In genomic region chr2:27471961-27472360, GRCh38 we compare ENCODE assay signal across 1 cellular context.
TF ChIP-seq lines count a peak whose summit lies in the region.

No MANE protein-coding gene starts in this region.

TF ChIP-seq in GM23338, 12 proteins besides CTCF, POLR2A, EP300 and RAD21:
- TF ChIP-seq CREB1 (CRISPR knock-in tag; IDR thresholded peaks at IDR 0.05; ENCODE audit: low read depth) = no peak
- no peak for TF ChIP-seq ZNF331 (CRISPR knock-in tag; IDR thresholded peaks at IDR 0.05; ENCODE audit: low read depth)
- no peak for TF ChIP-seq JUNB (IDR thresholded peaks at IDR 0.05; ENCODE audit: unreplicated experiment)
- TF ChIP-seq REST (IDR thresholded peaks at IDR 0.05; ENCODE audit: unreplicated experiment) = no peak
- no peak for TF ChIP-seq ZNF462 (CRISPR knock-in tag; IDR thresholded peaks at IDR 0.05)
